In genomic region chr6:149990672-149991402, GRCh38 we compare ENCODE assay signal across 9 cellular contexts. TPM values are rescaled to one million over a fixed set of nuclear protein-coding genes. Genes with fewer than 3 reads are reported as not detected.
A peak's percentile ranks its signal among the peaks of the same experiment; 100 is the strongest.
DNase-seq lines count a peak whose midpoint lies in the region; ATAC-seq and TF ChIP-seq lines count a peak whose summit lies in the region.
"Had no signal": no experiment of that assay in that cellular context is flagged by ENCODE, and none has a peak within 500 bp of the region (broad histone marks: within the 10 kb centered on the region; RNA-seq: fewer than 3 reads in every experiment).

No MANE protein-coding gene starts in this region.

- WGBS in upper lobe of left lung, 2 donors: 1 to 3% methylated on average over 33 to 48 of the region's 48 CpGs

- H3K4me3 Mint-ChIP-seq in CD8-positive, alpha-beta T cell: peak overlapping the region; percentile 84
- H3K4me3 Mint-ChIP-seq in activated T-cell treated with anti-CD3 and anti-CD28 coated beads, Interleukin-2, amount 50 U/mL, for 24 hours: peak overlapping the region; percentile 67

- no peak for TF ChIP-seq EP300 in upper lobe of left lung (IDR thresholded peaks at IDR 0.05)

- peak; percentile 53 for ATAC-seq in CD8-positive, alpha-beta T cell
- ATAC-seq in left colon (peak; percentile 7), upper lobe of left lung (ENCODE audit: low FRiP score in 2 of 2) (peak in 1 of 2 donors; percentile 28), HG03280 (IDR thresholded peaks at IDR 0.05; ENCODE audit: unreplicated experiment) (no peak), HG03354 (IDR thresholded peaks at IDR 0.05; ENCODE audit: poor library complexity, severe bottlenecking, unreplicated experiment) (no peak)

- peaks cover 36% of the 10 kb centered on the region for H3K27me3 ChIP-seq in CD8-positive, alpha-beta T cell (ENCODE audit: insufficient read depth, low read length)
- peaks cover 70% of the 10 kb centered on the region for H3K27me3 ChIP-seq in HL-60 (ENCODE audit: insufficient read depth, poor library complexity, severe bottlenecking)
- peaks cover 0 to 68% (median 21%) of the 10 kb centered on the region in 4 donors for H3K27me3 ChIP-seq in upper lobe of left lung

- intact Hi-C loops in CD8-positive, alpha-beta T cell (cut with DNase I, micrococcal nuclease): no loop called here
- intact Hi-C loops in left colon (cut with DNase I, micrococcal nuclease): no loop called here

- POLR2A ChIA-PET in CD8-positive, alpha-beta T cell (lab: Charles Lee): interaction anchor here (0.6 to 1.4 kb wide), 2 partner anchors 50 to 264 kb away, joined by 3 to 4 read pairs; no protein-coding TSS in a partner anchor

- CTCF ChIA-PET in CD8-positive, alpha-beta T cell (lab: Charles Lee): no interaction called here

- H3K9me3 ChIP-seq in CD8-positive, alpha-beta T cell (ENCODE audit: low read length): no peaks in the 10 kb centered on the region
- peaks cover 8 to 11% (median 10%) of the 10 kb centered on the region in 4 donors for H3K9me3 ChIP-seq in upper lobe of left lung

- peaks cover 26% of the 10 kb centered on the region for H3K4me1 Mint-ChIP-seq in CD8-positive, alpha-beta T cell (ENCODE audit: low read depth)
- H3K4me1 Mint-ChIP-seq in activated T-cell treated with anti-CD3 and anti-CD28 coated beads, Interleukin-2, amount 50 U/mL, for 24 hours (ENCODE audit: low read depth): peaks cover 26% of the 10 kb centered on the region

- TF ChIP-seq CTCF in CD8-positive, alpha-beta T cell (IDR thresholded peaks at IDR 0.05): no peak
- TF ChIP-seq CTCF in HL-60 (IDR thresholded peaks at IDR 0.05; ENCODE audit: insufficient read depth, low read length) (no peak), upper lobe of left lung (IDR thresholded peaks at IDR 0.05) (no peak)

- H3K36me3 ChIP-seq in CD8-positive, alpha-beta T cell (ENCODE audit: insufficient read depth, low read length): no peaks in the 10 kb centered on the region
- no peaks in the 10 kb centered on the region for H3K36me3 ChIP-seq in upper lobe of left lung

- H3K27me3 Mint-ChIP-seq in CD8-positive, alpha-beta T cell (ENCODE audit: low read depth): peaks cover 82% of the 10 kb centered on the region
- H3K27me3 Mint-ChIP-seq in activated T-cell treated with anti-CD3 and anti-CD28 coated beads, Interleukin-2, amount 50 U/mL, for 24 hours: peaks cover 98% of the 10 kb centered on the region

- H3K4me3 ChIP-seq in CD8-positive, alpha-beta T cell (ENCODE audit: low read depth, low read length): peak overlapping the region; percentile 57
- peak overlapping the region; percentile 30 for H3K4me3 ChIP-seq in HL-60 (replicated peaks; ENCODE audit: insufficient read depth, low read length)
- peak overlapping the region; percentile 15 to 41 (median 27) for H3K4me3 ChIP-seq in upper lobe of left lung

- no peak for TF ChIP-seq POLR2A in upper lobe of left lung (IDR thresholded peaks at IDR 0.05)

- H3K27ac ChIP-seq in CD8-positive, alpha-beta T cell (ENCODE audit: low read depth, low read length): no peak overlapping the region
- no peak overlapping the region for H3K27ac ChIP-seq in HL-60 (replicated peaks)
- H3K27ac ChIP-seq in upper lobe of left lung: no peak overlapping the region

- H3K27ac Mint-ChIP-seq in CD8-positive, alpha-beta T cell: no peak overlapping the region
- no peak overlapping the region for H3K27ac Mint-ChIP-seq in activated T-cell treated with anti-CD3 and anti-CD28 coated beads, Interleukin-2, amount 50 U/mL, for 24 hours

- peaks cover 26% of the 10 kb centered on the region for H3K4me1 ChIP-seq in CD8-positive, alpha-beta T cell (ENCODE audit: insufficient read depth, low read length)
- H3K4me1 ChIP-seq in upper lobe of left lung: peaks cover 15 to 21% (median 17%) of the 10 kb centered on the region in 4 donors

- H3K9me3 Mint-ChIP-seq in CD8-positive, alpha-beta T cell: peaks cover 8% of the 10 kb centered on the region
- peaks cover 5% of the 10 kb centered on the region for H3K9me3 Mint-ChIP-seq in activated T-cell treated with anti-CD3 and anti-CD28 coated beads, Interleukin-2, amount 50 U/mL, for 24 hours

- DNase-seq in CD8-positive, alpha-beta T cell: peak in 2 of 7 experiments; percentile 29 to 54
- DNase-seq in HL-60 (ENCODE audit: low read depth in 1 of 2, low spot score in 1 of 2) (no peak), left colon (peak in 1 of 2 donors; percentile 19), upper lobe of left lung (peak in 1 of 2 donors; percentile 85), NCI-H2107 (lab: John Stamatoyannopoulos, UW) (no peak)
- peak; percentile 54 for DNase-seq in activated T-cell treated with anti-CD3 and anti-CD28 coated beads, Interleukin-2, amount 50 U/mL, for 24 hours

- no peaks in the 10 kb centered on the region for H3K36me3 Mint-ChIP-seq in CD8-positive, alpha-beta T cell
- no peaks in the 10 kb centered on the region for H3K36me3 Mint-ChIP-seq in activated T-cell treated with anti-CD3 and anti-CD28 coated beads, Interleukin-2, amount 50 U/mL, for 24 hours (ENCODE audit: low read depth)

RNA-seq across cellular contexts. Expression of gene ULBP1, which starts 27.1 kb away (rescaled TPM):
- under 1 TPM; 0.28 to 0.41 TPM for total RNA-seq in CD8-positive, alpha-beta T cell
- total RNA-seq in left colon: under 1 TPM in 1 of 2 donors, not detected in 1; 0.09 TPM
- total RNA-seq in upper lobe of left lung: 1 to 10 TPM in 3 of 6 donors, under 1 TPM in 3; under 0.01 to 1.6 (median 0.80) TPM
- total RNA-seq: HT1080 had no signal

RNA-seq across cellular contexts. Expression of gene RAET1L, which starts 34.5 kb away (rescaled TPM):
- total RNA-seq in CD8-positive, alpha-beta T cell: not detected
- total RNA-seq in left colon (not detected), upper lobe of left lung (not detected)
- total RNA-seq: HT1080 had no signal

RNA-seq across cellular contexts. Expression of gene ULBP2, which starts 49.0 kb away (rescaled TPM):
- total RNA-seq in CD8-positive, alpha-beta T cell: 1 to 10 TPM; 7.2 to 9.7 TPM
- total RNA-seq in left colon: under 1 TPM in 1 of 2 donors, not detected in 1; 0.31 TPM
- total RNA-seq in upper lobe of left lung: 1 to 10 TPM in 3 of 6 donors, under 1 TPM in 1, not detected in 2; 1.00 to 3.7 (median 1.5) TPM

Comparison
In these comparisons a context has a peak if more than half of its experiments do, and no peak if none do; other contexts are left out.
1. ATAC-seq: peak in CD8-positive, alpha-beta T cell (single experiment) and left colon (single experiment); none in HG03280 (single experiment) and HG03354 (single experiment).
2. Peak in every context shown above with its lines, with median percentiles within 50 percentile points of each other: H3K4me3 ChIP-seq.